Comparison of ENCODE assay signal across 1 cellular context in the genomic region with DNA sequence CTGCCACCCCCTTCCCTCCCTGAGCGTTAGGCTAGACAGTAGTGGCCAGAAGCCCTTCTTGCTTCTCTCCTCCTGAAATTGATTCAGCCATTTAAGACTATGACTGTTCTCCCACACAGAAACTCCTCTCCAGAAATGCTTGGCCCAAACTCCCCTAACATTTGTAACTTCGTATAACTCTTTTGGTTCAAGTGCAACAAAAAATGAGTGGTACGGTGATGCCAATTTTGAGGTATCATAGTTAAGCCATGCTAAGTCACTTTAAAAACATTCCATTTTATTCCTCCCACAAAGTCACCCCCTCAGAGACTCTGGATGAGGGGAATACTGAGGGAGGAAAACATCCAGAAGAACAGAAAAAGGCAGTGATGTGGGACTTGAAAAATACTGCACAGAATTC.
TF ChIP-seq lines count a peak whose summit lies in the region.

No MANE protein-coding gene starts in this region.

TF ChIP-seq in IMR-90, 13 proteins besides CTCF, POLR2A, EP300 and RAD21:
- TF ChIP-seq RFX5 (IDR thresholded peaks at IDR 0.05; ENCODE audit: low read depth, low read length), result no peak
- TF ChIP-seq, protein P1, sequence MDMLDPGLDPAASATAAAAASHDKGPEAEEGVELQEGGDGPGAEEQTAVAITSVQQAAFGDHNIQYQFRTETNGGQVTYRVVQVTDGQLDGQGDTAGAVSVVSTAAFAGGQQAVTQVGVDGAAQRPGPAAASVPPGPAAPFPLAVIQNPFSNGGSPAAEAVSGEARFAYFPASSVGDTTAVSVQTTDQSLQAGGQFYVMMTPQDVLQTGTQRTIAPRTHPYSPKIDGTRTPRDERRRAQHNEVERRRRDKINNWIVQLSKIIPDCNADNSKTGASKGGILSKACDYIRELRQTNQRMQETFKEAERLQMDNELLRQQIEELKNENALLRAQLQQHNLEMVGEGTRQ (IDR thresholded peaks at IDR 0.05; ENCODE audit: low read depth, low read length), result no peak
- no peak for TF ChIP-seq FOS (IDR thresholded peaks at IDR 0.05; ENCODE audit: low read depth, low read length)
- no peak for TF ChIP-seq RCOR1 (IDR thresholded peaks at IDR 0.05; ENCODE audit: insufficient replicate concordance, low read length)
- no peak for TF ChIP-seq NFE2L2 (IDR thresholded peaks at IDR 0.05; ENCODE audit: low read depth, low read length)
- no peak for TF ChIP-seq MXI1 (IDR thresholded peaks at IDR 0.05; ENCODE audit: borderline replicate concordance, low read depth, low read length)
- TF ChIP-seq, protein P2, sequence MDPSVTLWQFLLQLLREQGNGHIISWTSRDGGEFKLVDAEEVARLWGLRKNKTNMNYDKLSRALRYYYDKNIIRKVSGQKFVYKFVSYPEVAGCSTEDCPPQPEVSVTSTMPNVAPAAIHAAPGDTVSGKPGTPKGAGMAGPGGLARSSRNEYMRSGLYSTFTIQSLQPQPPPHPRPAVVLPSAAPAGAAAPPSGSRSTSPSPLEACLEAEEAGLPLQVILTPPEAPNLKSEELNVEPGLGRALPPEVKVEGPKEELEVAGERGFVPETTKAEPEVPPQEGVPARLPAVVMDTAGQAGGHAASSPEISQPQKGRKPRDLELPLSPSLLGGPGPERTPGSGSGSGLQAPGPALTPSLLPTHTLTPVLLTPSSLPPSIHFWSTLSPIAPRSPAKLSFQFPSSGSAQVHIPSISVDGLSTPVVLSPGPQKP (IDR thresholded peaks at IDR 0.05; ENCODE audit: borderline replicate concordance, low read depth, low read length), result no peak
- no peak for TF ChIP-seq CHD1 (IDR thresholded peaks at IDR 0.05; ENCODE audit: low read depth, low read length)
- TF ChIP-seq MAZ (IDR thresholded peaks at IDR 0.05; ENCODE audit: borderline replicate concordance, low read depth, low read length), result no peak
- no peak for TF ChIP-seq BHLHE40 (IDR thresholded peaks at IDR 0.05; ENCODE audit: low read depth, low read length)
- TF ChIP-seq SMC3 (IDR thresholded peaks at IDR 0.05; ENCODE audit: low read depth, low read length), result no peak
- no peak for TF ChIP-seq MAFK (IDR thresholded peaks at IDR 0.05; ENCODE audit: low read depth, low read length)
- no peak for TF ChIP-seq CEBPB (IDR thresholded peaks at IDR 0.05; ENCODE audit: low read depth, low read length)
